Comparison of ENCODE assay signal across 14 cellular contexts in the genomic region with DNA sequence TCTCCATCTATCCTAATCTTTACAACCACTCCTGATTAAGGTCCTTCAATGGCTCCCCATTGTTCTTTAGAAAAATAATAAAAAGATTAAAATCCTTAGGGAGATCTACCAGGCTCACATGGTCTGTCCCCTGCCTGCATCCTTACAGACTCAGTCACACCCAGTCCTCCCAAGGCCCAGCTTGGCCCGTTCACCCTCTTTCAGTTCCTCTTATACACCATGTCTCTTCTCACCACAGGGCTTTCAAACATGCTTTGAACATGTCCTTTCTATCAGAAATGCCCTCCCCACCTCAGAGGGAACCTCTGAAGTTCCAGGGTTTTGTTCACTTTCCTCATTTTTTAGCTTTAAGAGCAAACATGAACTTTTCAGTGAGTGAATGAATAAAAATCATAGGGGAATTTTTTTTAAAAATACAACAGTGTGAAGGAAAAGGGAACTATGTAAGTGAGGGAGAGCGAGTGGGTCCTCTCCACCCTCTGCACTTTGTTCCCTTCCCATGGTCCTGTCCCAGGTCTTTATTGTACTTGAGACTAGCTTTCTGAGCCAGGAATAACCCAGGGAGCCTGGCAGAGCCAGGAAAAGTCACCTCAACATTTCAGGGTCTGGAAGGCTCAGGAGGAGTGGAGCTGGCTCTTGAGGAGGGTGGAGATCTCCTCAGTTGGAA. TPM values are rescaled to one million over a fixed set of nuclear protein-coding genes. Genes with fewer than 3 reads are reported as not detected.
DNase-seq lines count a peak whose midpoint lies in the region; ATAC-seq and TF ChIP-seq lines count a peak whose summit lies in the region.
"Had no signal": no experiment of that assay in that cellular context is flagged by ENCODE, and none has a peak within 500 bp of the region (broad histone marks: within the 10 kb centered on the region; RNA-seq: fewer than 3 reads in every experiment).

No MANE protein-coding gene starts in this region.

- 59 to 71% methylated on average over 2 of the region's 2 CpGs for WGBS in tibial nerve, 2 donors

- no peaks in the 10 kb centered on the region for H3K27me3 ChIP-seq in tibial nerve

- TF ChIP-seq CTCF in GM13977 (IDR thresholded peaks at IDR 0.05; ENCODE audit: extremely low read depth, insufficient read depth, missing control alignments) (no peak), tibial nerve (IDR thresholded peaks at IDR 0.05) (no peak)

- no peaks in the 10 kb centered on the region for H3K4me1 Mint-ChIP-seq in activated T-cell treated with anti-CD3 and anti-CD28 coated beads, Interleukin-2, amount 50 U/mL, for 24 hours (ENCODE audit: low read depth)
- H3K4me1 Mint-ChIP-seq in activated CD4-positive, alpha-beta memory T cell treated with anti-CD3 and anti-CD28 coated beads for 36 hours (ENCODE audit: low read depth) = no peaks in the 10 kb centered on the region
- H3K4me1 Mint-ChIP-seq: B cell had no signal

- no peak for TF ChIP-seq POLR2A in tibial nerve (IDR thresholded peaks at IDR 0.05)

- H3K4me3 ChIP-seq in tibial nerve = no peak overlapping the region
- H3K4me3 ChIP-seq: SK-N-MC had no signal

- ATAC-seq in GM19438 (IDR thresholded peaks at IDR 0.05; ENCODE audit: low read depth, unreplicated experiment) = peak; percentile 97
- peak; percentile 98 for ATAC-seq in HG02884 (IDR thresholded peaks at IDR 0.05; ENCODE audit: unreplicated experiment)
- peak; percentile 99 for ATAC-seq in HG03565 (IDR thresholded peaks at IDR 0.05; ENCODE audit: unreplicated experiment)
- ATAC-seq: activated CD8-positive, alpha-beta T cell treated with anti-CD3 and anti-CD28 coated beads, Interleukin-2, amount 10 ng/mL, durations not matched to agents 7 days and 5 days had no signal

- in situ Hi-C loops in GM13977 (cut with MboI; ENCODE audit: low pct_unique_long_range_greater_than_20kb, low sequenced_read_pairs, unreplicated experiment) = no loop called here

- H3K9me3 ChIP-seq in tibial nerve = no peaks in the 10 kb centered on the region

- H3K4me1 ChIP-seq in tibial nerve = no peaks in the 10 kb centered on the region

- intact Hi-C loops in activated CD4-positive, alpha-beta memory T cell treated with anti-CD3 and anti-CD28 coated beads for 36 hours (cut with micrococcal nuclease) = no loop called here

- CTCF ChIA-PET in activated CD4-positive, alpha-beta memory T cell treated with anti-CD3 and anti-CD28 coated beads for 36 hours (lab: Charles Lee) = no interaction called here

- H3K9me3 Mint-ChIP-seq in activated T-cell treated with anti-CD3 and anti-CD28 coated beads, Interleukin-2, amount 50 U/mL, for 24 hours = no peaks in the 10 kb centered on the region
- no peaks in the 10 kb centered on the region for H3K9me3 Mint-ChIP-seq in activated CD4-positive, alpha-beta memory T cell treated with anti-CD3 and anti-CD28 coated beads for 36 hours

- H3K36me3 Mint-ChIP-seq in activated T-cell treated with anti-CD3 and anti-CD28 coated beads, Interleukin-2, amount 50 U/mL, for 24 hours (ENCODE audit: low read depth) = no peaks in the 10 kb centered on the region
- no peaks in the 10 kb centered on the region for H3K36me3 Mint-ChIP-seq in activated CD4-positive, alpha-beta memory T cell treated with anti-CD3 and anti-CD28 coated beads for 36 hours

- POLR2A ChIA-PET in activated CD4-positive, alpha-beta memory T cell treated with anti-CD3 and anti-CD28 coated beads for 36 hours (lab: Charles Lee) = no interaction called here

- TF ChIP-seq EP300 in tibial nerve (IDR thresholded peaks at IDR 0.05) = no peak

- DNase-seq in GM13977 (ENCODE audit: low spot score) (peak; percentile 33), tibial nerve (ENCODE audit: low spot score in 2 of 2) (no peak)
- no peak for DNase-seq in activated CD8-positive, alpha-beta memory T cell treated with anti-CD3 and anti-CD28 coated beads for 24 hours
- DNase-seq in activated T-cell treated with anti-CD3 and anti-CD28 coated beads, Interleukin-2, amount 50 U/mL, for 24 hours = no peak
- DNase-seq in activated CD4-positive, alpha-beta memory T cell treated with anti-CD3 and anti-CD28 coated beads for 36 hours = no peak
- DNase-seq: activated CD8-positive, alpha-beta T cell treated with anti-CD3 and anti-CD28 coated beads, Interleukin-2, amount 10 ng/mL, durations not matched to agents 7 days and 5 days; effector CD8-positive, alpha-beta T cell; midbrain; NCI-H2227 treated with DMSO at 0.1 percent for 48 hours had no signal

- H3K27ac Mint-ChIP-seq in activated T-cell treated with anti-CD3 and anti-CD28 coated beads, Interleukin-2, amount 50 U/mL, for 24 hours = no peak overlapping the region
- H3K27ac Mint-ChIP-seq in activated CD4-positive, alpha-beta memory T cell treated with anti-CD3 and anti-CD28 coated beads for 36 hours = no peak overlapping the region
- H3K27ac Mint-ChIP-seq: activated CD8-positive, alpha-beta T cell treated with anti-CD3 and anti-CD28 coated beads, Interleukin-2, amount 10 ng/mL, durations not matched to agents 7 days and 5 days; B cell had no signal

- H3K27me3 Mint-ChIP-seq in activated T-cell treated with anti-CD3 and anti-CD28 coated beads, Interleukin-2, amount 50 U/mL, for 24 hours = peaks cover 4% of the 10 kb centered on the region
- H3K27me3 Mint-ChIP-seq in activated CD4-positive, alpha-beta memory T cell treated with anti-CD3 and anti-CD28 coated beads for 36 hours = peaks cover 3% of the 10 kb centered on the region
- H3K27me3 Mint-ChIP-seq: B cell had no signal

- no peak overlapping the region for H3K27ac ChIP-seq in tibial nerve
- H3K27ac ChIP-seq: SK-N-MC had no signal

- H3K36me3 ChIP-seq in tibial nerve = no peaks in the 10 kb centered on the region

- H3K4me3 Mint-ChIP-seq in activated T-cell treated with anti-CD3 and anti-CD28 coated beads, Interleukin-2, amount 50 U/mL, for 24 hours = no peak overlapping the region
- H3K4me3 Mint-ChIP-seq in activated CD4-positive, alpha-beta memory T cell treated with anti-CD3 and anti-CD28 coated beads for 36 hours = no peak overlapping the region
- H3K4me3 Mint-ChIP-seq: activated CD8-positive, alpha-beta T cell treated with anti-CD3 and anti-CD28 coated beads, Interleukin-2, amount 10 ng/mL, durations not matched to agents 7 days and 5 days; B cell had no signal

RNA-seq across cellular contexts. Expression of gene TRPC7, which starts 55.3 kb away (rescaled TPM):
- not detected for total RNA-seq in tibial nerve
- total RNA-seq in activated CD4-positive, alpha-beta memory T cell treated with anti-CD3 and anti-CD28 coated beads for 36 hours = not detected
- total RNA-seq: activated CD8-positive, alpha-beta T cell treated with anti-CD3 and anti-CD28 coated beads, Interleukin-2, amount 10 ng/mL, durations not matched to agents 7 days and 5 days; B cell had no signal
